In genomic region chr3:172170841-172171240, GRCh38 we compare ENCODE assay signal across 22 cellular contexts.
DNase-seq lines count a peak whose midpoint lies in the region; ATAC-seq and TF ChIP-seq lines count a peak whose summit lies in the region.
"Had no signal": no experiment of that assay in that cellular context is flagged by ENCODE, and none has a peak within 500 bp of the region (broad histone marks: within the 10 kb centered on the region; RNA-seq: fewer than 3 reads in every experiment).

No MANE protein-coding gene starts in this region.

- no peak overlapping the region for H2AFZ ChIP-seq in smooth muscle cell (ENCODE audit: low read depth)

- no peak overlapping the region for H3K9ac ChIP-seq in smooth muscle cell (ENCODE audit: low read depth)

- H3K4me1 ChIP-seq in Panc1 (ENCODE audit: control insufficient read depth, insufficient read depth, low read length), result peaks cover 94% of the 10 kb centered on the region
- H3K4me1 ChIP-seq in smooth muscle cell (ENCODE audit: low read depth), result peaks cover 46% of the 10 kb centered on the region

- peaks cover 0 to 7% (median 0%) of the 10 kb centered on the region in 3 donors for H3K27me3 Mint-ChIP-seq in immature natural killer cell (ENCODE audit: low read depth in 3 of 3)
- H3K27me3 Mint-ChIP-seq: activated B cell treated with CpG ODN at 0.5 μM for 24 hours; activated naive CD4-positive, alpha-beta T cell treated with anti-CD3 and anti-CD28 coated beads, Interleukin-2, amount 10 ng/mL, durations not matched to agents 7 days and 5 days; CD4-positive, alpha-beta memory T cell; dendritic cell treated with granulocyte-macrophage colony-stimulating factor and Interleukin-4, amounts not matched to agents 40 ng/mL and 50 ng/mL, for 4 days; stimulated activated naive CD8-positive, alpha-beta T cell treated with anti-CD3 and anti-CD28 coated beads, Interleukin-15, amount 100 ng/mL, for 72 hours had no signal

- H3K9me3 ChIP-seq in Panc1 (ENCODE audit: control insufficient read depth, insufficient read depth, low read depth, low read length), result no peaks in the 10 kb centered on the region
- H3K9me3 ChIP-seq in smooth muscle cell (replicated peaks; ENCODE audit: low read depth), result no peaks in the 10 kb centered on the region
- H3K9me3 ChIP-seq: ovary, right atrium auricular region, tibial nerve had no signal

- intact Hi-C loops in Panc1 (cut with micrococcal nuclease; ENCODE audit: unreplicated experiment), result no loop called here

- H3K4me3 Mint-ChIP-seq in immature natural killer cell, result no peak overlapping the region
- H3K4me3 Mint-ChIP-seq: activated B cell treated with CpG ODN at 0.5 μM for 24 hours; activated naive CD4-positive, alpha-beta T cell treated with anti-CD3 and anti-CD28 coated beads, Interleukin-2, amount 10 ng/mL, durations not matched to agents 7 days and 5 days; CD4-positive, alpha-beta memory T cell; dendritic cell treated with granulocyte-macrophage colony-stimulating factor and Interleukin-4, amounts not matched to agents 40 ng/mL and 50 ng/mL, for 4 days; stimulated activated naive CD8-positive, alpha-beta T cell treated with anti-CD3 and anti-CD28 coated beads, Interleukin-15, amount 100 ng/mL, for 72 hours had no signal

- H3K27ac ChIP-seq in Panc1 (ENCODE audit: low read length) (peak overlapping the region; percentile 72), smooth muscle cell (ENCODE audit: low read depth) (peak overlapping the region; percentile 85)
- H3K27ac ChIP-seq: 22Rv1, cardiac muscle cell, right atrium auricular region, tibial nerve had no signal

- H3K4me2 ChIP-seq in smooth muscle cell, result peak overlapping the region; percentile 23

- no peaks in the 10 kb centered on the region for H3K36me3 ChIP-seq in Panc1 (ENCODE audit: control insufficient read depth, insufficient read depth, low read length)
- H3K36me3 ChIP-seq in smooth muscle cell (ENCODE audit: low read depth), result no peaks in the 10 kb centered on the region
- H3K36me3 ChIP-seq: cardiac muscle cell, ovary, right atrium auricular region, tibial nerve had no signal

- no peaks in the 10 kb centered on the region for H3K9me3 Mint-ChIP-seq in immature natural killer cell
- H3K9me3 Mint-ChIP-seq: activated B cell treated with CpG ODN at 0.5 μM for 24 hours; activated naive CD4-positive, alpha-beta T cell treated with anti-CD3 and anti-CD28 coated beads, Interleukin-2, amount 10 ng/mL, durations not matched to agents 7 days and 5 days; CD4-positive, alpha-beta memory T cell; dendritic cell treated with granulocyte-macrophage colony-stimulating factor and Interleukin-4, amounts not matched to agents 40 ng/mL and 50 ng/mL, for 4 days; stimulated activated naive CD8-positive, alpha-beta T cell treated with anti-CD3 and anti-CD28 coated beads, Interleukin-15, amount 100 ng/mL, for 72 hours had no signal

- H3K27me3 ChIP-seq in Panc1 (ENCODE audit: control insufficient read depth, insufficient read depth, low read length), result no peaks in the 10 kb centered on the region
- no peaks in the 10 kb centered on the region for H3K27me3 ChIP-seq in smooth muscle cell (ENCODE audit: low read depth)
- H3K27me3 ChIP-seq: cardiac muscle cell, ovary, right atrium auricular region, tibial nerve had no signal

- H3K4me1 Mint-ChIP-seq in immature natural killer cell, result peaks cover 75 to 82% of the 10 kb centered on the region in 2 donors
- H3K4me1 Mint-ChIP-seq: activated B cell treated with CpG ODN at 0.5 μM for 24 hours; activated naive CD4-positive, alpha-beta T cell treated with anti-CD3 and anti-CD28 coated beads, Interleukin-2, amount 10 ng/mL, durations not matched to agents 7 days and 5 days had no signal

- peaks cover 99% of the 10 kb centered on the region for H4K20me1 ChIP-seq in smooth muscle cell (ENCODE audit: low read depth)

- peaks cover 99% of the 10 kb centered on the region for H3K79me2 ChIP-seq in smooth muscle cell (ENCODE audit: low read depth)

- H3K27ac Mint-ChIP-seq in immature natural killer cell, result peak overlapping the region in 4 of 6 donors; percentile 4 to 48 (median 16)
- H3K27ac Mint-ChIP-seq: activated B cell treated with CpG ODN at 0.5 μM for 24 hours; activated naive CD4-positive, alpha-beta T cell treated with anti-CD3 and anti-CD28 coated beads, Interleukin-2, amount 10 ng/mL, durations not matched to agents 7 days and 5 days; dendritic cell treated with granulocyte-macrophage colony-stimulating factor and Interleukin-4, amounts not matched to agents 40 ng/mL and 50 ng/mL, for 4 days had no signal

- POLR2A ChIA-PET in Panc1 (lab: Charles Lee), result no interaction called here

- no peak for ATAC-seq in Panc1
- ATAC-seq: HCT116; stimulated activated naive CD8-positive, alpha-beta T cell treated with anti-CD3 and anti-CD28 coated beads, Interleukin-15, amount 100 ng/mL, for 72 hours had no signal

- peaks cover 0 to 3% (median 0%) of the 10 kb centered on the region in 3 donors for H3K36me3 Mint-ChIP-seq in immature natural killer cell
- H3K36me3 Mint-ChIP-seq: activated naive CD4-positive, alpha-beta T cell treated with anti-CD3 and anti-CD28 coated beads, Interleukin-2, amount 10 ng/mL, durations not matched to agents 7 days and 5 days had no signal

- BruUV-seq in Panc1 (replicated peaks; lab: Mats Ljungman, UMichigan), result TSS peak; percentile 12

- H3K4me3 ChIP-seq in Panc1 (ENCODE audit: low read depth in 2 of 2, low read length in 2 of 2) (no peak overlapping the region), smooth muscle cell (no peak overlapping the region)
- H3K4me3 ChIP-seq: cardiac muscle cell, ovary, right atrium auricular region, tibial nerve had no signal

- H3F3A ChIP-seq in smooth muscle cell (ENCODE audit: low read depth), result peaks cover 47% of the 10 kb centered on the region

- in situ Hi-C loops in Panc1 (cut with HindIII; ENCODE audit: low pct_unique_long_range_greater_than_20kb, low sequenced_read_pairs), result no loop called here

- no peak for TF ChIP-seq CTCF in Panc1 (IDR thresholded peaks at IDR 0.05)
- TF ChIP-seq CTCF in smooth muscle cell (IDR thresholded peaks at IDR 0.05; ENCODE audit: borderline replicate concordance, insufficient read depth, poor library complexity, severe bottlenecking), result no peak

- CTCF ChIA-PET in Panc1 (lab: Charles Lee), result no interaction called here

- DNase-seq in NCI-H1436 (lab: John Stamatoyannopoulos, UW), result peak; percentile 21
- DNase-seq in NCI-H1436 treated with DMSO at 0.1 percent for 48 hours (lab: John Stamatoyannopoulos, UW), result no peak
- no peak for DNase-seq in Panc1 (ENCODE audit: low read depth, low spot score)
- no peak for DNase-seq in immature natural killer cell
- DNase-seq in smooth muscle cell (lab: John Stamatoyannopoulos, UW; ENCODE audit: unreplicated experiment), result no peak
- no peak for DNase-seq in stimulated activated CD4-positive, alpha-beta T cell treated with anti-CD3 and anti-CD28 coated beads, Interleukin-4, amount 100 ng/mL, for 1 hour
- no peak for DNase-seq in HT-29 (ENCODE audit: low spot score)
- no peak for DNase-seq in glomerular visceral epithelial cell (ENCODE audit: extremely low spot score)
- DNase-seq: activated B cell treated with CpG ODN at 0.5 μM for 24 hours; activated naive CD4-positive, alpha-beta T cell treated with anti-CD3 and anti-CD28 coated beads, Interleukin-2, amount 10 ng/mL, durations not matched to agents 7 days and 5 days; amygdala; CD4-positive, alpha-beta memory T cell; NCI-H1417 treated with DMSO at 0.1 percent for 48 hours; ovary; stimulated activated naive CD8-positive, alpha-beta T cell treated with anti-CD3 and anti-CD28 coated beads, Interleukin-15, amount 100 ng/mL, for 72 hours; T1000 had no signal
